Comparison of ENCODE assay signal across 9 cellular contexts in genomic region chr22:36425977-36426523, GRCh38. TPM values are rescaled to one million over a fixed set of nuclear protein-coding genes. Genes with fewer than 3 reads are reported as not detected.
DNase-seq lines count a peak whose midpoint lies in the region; ATAC-seq and TF ChIP-seq lines count a peak whose summit lies in the region.
"Had no signal": no experiment of that assay in that cellular context is flagged by ENCODE, and none has a peak within 500 bp of the region (broad histone marks: within the 10 kb centered on the region; RNA-seq: fewer than 3 reads in every experiment).

No MANE protein-coding gene starts in this region.

- H3K4me3 ChIP-seq in endodermal cell (ENCODE audit: low read length): no peak overlapping the region
- H3K4me3 ChIP-seq in neuronal stem cell (ENCODE audit: low read length in 2 of 2): no peak overlapping the region

- ATAC-seq in HG03159 (IDR thresholded peaks at IDR 0.05; ENCODE audit: unreplicated experiment) (no peak), HG03025 (IDR thresholded peaks at IDR 0.05; ENCODE audit: low FRiP score, unreplicated experiment) (no peak)

- peak overlapping the region; percentile 85 for H3K4ac ChIP-seq in neuronal stem cell (ENCODE audit: low read length)

- peak overlapping the region; percentile 92 for H2AFZ ChIP-seq in neuronal stem cell (ENCODE audit: low read length)

- H3K9me3 ChIP-seq in endodermal cell (ENCODE audit: control insufficient read depth, low read length): no peaks in the 10 kb centered on the region
- H3K9me3 ChIP-seq in neuronal stem cell (replicated peaks in 1 of 2; ENCODE audit: control insufficient read depth in 2 of 2, insufficient read depth in 1 of 2, low read depth in 1 of 2, low read length in 2 of 2): no peaks in the 10 kb centered on the region

- no peaks in the 10 kb centered on the region for H3K79me1 ChIP-seq in neuronal stem cell (ENCODE audit: low read depth, low read length)

- peak overlapping the region; percentile 74 for H3K27ac ChIP-seq in endodermal cell (ENCODE audit: low read depth, low read length)
- H3K27ac ChIP-seq in neuronal stem cell (replicated peaks; ENCODE audit: low read length): peak overlapping the region; percentile 82
- H3K27ac ChIP-seq: 22Rv1 had no signal

- H3K4me3 Mint-ChIP-seq in endodermal cell: no peak overlapping the region

- peak overlapping the region; percentile 75 for H3K27ac Mint-ChIP-seq in endodermal cell

- peak; percentile 18 for DNase-seq in DMS 273 (lab: John Stamatoyannopoulos, UW; ENCODE audit: unreplicated experiment)
- no peak for DNase-seq in DMS 273 treated with DMSO at 0.1 percent for 48 hours (lab: John Stamatoyannopoulos, UW)
- DNase-seq in NCI-H146 treated with DMSO at 0.1 percent for 48 hours (lab: John Stamatoyannopoulos, UW; ENCODE audit: unreplicated experiment): peak; percentile 11
- DNase-seq in endodermal cell: no peak
- no peak for DNase-seq in neuronal stem cell (ENCODE audit: low spot score)
- DNase-seq in NCI-H2227 (lab: John Stamatoyannopoulos, UW; ENCODE audit: unreplicated experiment): no peak

- H3K4me1 ChIP-seq in endodermal cell (ENCODE audit: control insufficient read depth, insufficient read depth, low read length): peaks cover 5% of the 10 kb centered on the region
- peaks cover 12 to 13% of the 10 kb centered on the region in 2 donors for H3K4me1 ChIP-seq in neuronal stem cell (ENCODE audit: control insufficient read depth in 2 of 2, insufficient read depth in 1 of 2, low read depth in 1 of 2, low read length in 2 of 2)

- H3K27me3 ChIP-seq in endodermal cell (ENCODE audit: control insufficient read depth, insufficient read depth, low read length, poor library complexity, severe bottlenecking) (no peaks in the 10 kb centered on the region), neuronal stem cell (ENCODE audit: control insufficient read depth in 3 of 3, insufficient read depth in 3 of 3, low read depth in 1 of 3, low read length in 3 of 3) (no peaks in the 10 kb centered on the region)

- H2BK5ac ChIP-seq in neuronal stem cell (ENCODE audit: low read length): peak overlapping the region; percentile 94

- H3K14ac ChIP-seq in neuronal stem cell (ENCODE audit: low read length): no peak overlapping the region

- H4K91ac ChIP-seq in neuronal stem cell (ENCODE audit: low read depth, low read length, poor library complexity): no peak overlapping the region

- no peaks in the 10 kb centered on the region for H3K9me3 Mint-ChIP-seq in endodermal cell

- no peak overlapping the region for H2BK120ac ChIP-seq in neuronal stem cell (ENCODE audit: low read depth, low read length)

- peak; percentile 24 for TF ChIP-seq CTCF in endodermal cell (conservative IDR thresholded peaks at IDR 0.05)

- 75% methylated on average over 2 of the region's 2 CpGs; no CpG with 5 or more reads in 1 of the 2 experiments for WGBS in endodermal cell (ENCODE audit: insufficient coverage in 1 of 2, insufficient read length in 1 of 2), 2 experiments
- no CpG with 5 or more reads among the region's 2 CpGs for WGBS in neuronal stem cell (ENCODE audit: extremely low coverage in 2 of 2, insufficient read length in 2 of 2, insufficient replicate concordance in 1 of 2), 2 donors

- H3K27me3 Mint-ChIP-seq in endodermal cell (ENCODE audit: insufficient read depth): no peaks in the 10 kb centered on the region

- H3K23ac ChIP-seq in neuronal stem cell (ENCODE audit: low read depth, low read length, poor library complexity): no peak overlapping the region

- no peak overlapping the region for H2AK5ac ChIP-seq in neuronal stem cell (ENCODE audit: low read depth, low read length)

- peaks cover 9% of the 10 kb centered on the region for H3K4me1 Mint-ChIP-seq in endodermal cell

- H2BK12ac ChIP-seq in neuronal stem cell (ENCODE audit: low read length): no peak overlapping the region

- peak overlapping the region; percentile 94 for H3K18ac ChIP-seq in neuronal stem cell (ENCODE audit: low read length)

- H3K36me3 ChIP-seq in endodermal cell (ENCODE audit: control insufficient read depth, insufficient read depth, low read length) (no peaks in the 10 kb centered on the region), neuronal stem cell (replicated peaks in 1 of 2; ENCODE audit: control insufficient read depth in 2 of 2, insufficient read depth in 2 of 2, low read length in 2 of 2) (no peaks in the 10 kb centered on the region)

- no peak overlapping the region for H4K8ac ChIP-seq in neuronal stem cell (ENCODE audit: low read depth, low read length)

- H3K36me3 Mint-ChIP-seq in endodermal cell (ENCODE audit: low read depth): no peaks in the 10 kb centered on the region

- no peak overlapping the region for H3K9ac ChIP-seq in endodermal cell (ENCODE audit: extremely low read depth, low read length, poor library complexity, severe bottlenecking)
- no peak overlapping the region for H3K9ac ChIP-seq in neuronal stem cell (ENCODE audit: low read depth, low read length, poor library complexity)

- H2BK15ac ChIP-seq in neuronal stem cell (ENCODE audit: low read length): peak overlapping the region; percentile 88

- H3K4me2 ChIP-seq in neuronal stem cell (ENCODE audit: insufficient read depth, low read length, poor library complexity, severe bottlenecking): peak overlapping the region; percentile 24

RNA-seq across cellular contexts. Expression of gene MYH9, which starts 38.3 kb away (rescaled TPM):
- 100 to 1,000 TPM; 270 to 288 TPM for total RNA-seq in endodermal cell
- 131 TPM for polyA plus RNA-seq in endodermal cell (2013, experiment 1 of 2)
- 136 TPM for polyA plus RNA-seq in endodermal cell (2013, experiment 2 of 2)
- polyA plus RNA-seq in neuronal stem cell (2013, experiment 1 of 2): 60.4 TPM
- 59.3 TPM for polyA plus RNA-seq in neuronal stem cell (2013, experiment 2 of 2)

RNA-seq across cellular contexts. Expression of gene TXN2, which starts 55.4 kb away (rescaled TPM):
- total RNA-seq in endodermal cell: 10 to 100 TPM; 52.9 to 53.9 TPM
- polyA plus RNA-seq in endodermal cell (2013, experiment 1 of 2): 69.6 TPM
- polyA plus RNA-seq in endodermal cell (2013, experiment 2 of 2): 65.8 TPM
- polyA plus RNA-seq in neuronal stem cell (2013, experiment 1 of 2): 68.5 TPM
- polyA plus RNA-seq in neuronal stem cell (2013, experiment 2 of 2): 67.9 TPM

Comparison
In these comparisons a context has a peak if more than half of its experiments do, and no peak if none do; other contexts are left out.
1. DNase-seq: peak in DMS 273 (single experiment) and NCI-H146 treated with DMSO at 0.1 percent for 48 hours (single experiment); none in DMS 273 treated with DMSO at 0.1 percent for 48 hours (single experiment), endodermal cell (single experiment), neuronal stem cell (single experiment) and NCI-H2227 (single experiment).